ENCODE assay signal across 8 cellular contexts in the genomic region with DNA sequence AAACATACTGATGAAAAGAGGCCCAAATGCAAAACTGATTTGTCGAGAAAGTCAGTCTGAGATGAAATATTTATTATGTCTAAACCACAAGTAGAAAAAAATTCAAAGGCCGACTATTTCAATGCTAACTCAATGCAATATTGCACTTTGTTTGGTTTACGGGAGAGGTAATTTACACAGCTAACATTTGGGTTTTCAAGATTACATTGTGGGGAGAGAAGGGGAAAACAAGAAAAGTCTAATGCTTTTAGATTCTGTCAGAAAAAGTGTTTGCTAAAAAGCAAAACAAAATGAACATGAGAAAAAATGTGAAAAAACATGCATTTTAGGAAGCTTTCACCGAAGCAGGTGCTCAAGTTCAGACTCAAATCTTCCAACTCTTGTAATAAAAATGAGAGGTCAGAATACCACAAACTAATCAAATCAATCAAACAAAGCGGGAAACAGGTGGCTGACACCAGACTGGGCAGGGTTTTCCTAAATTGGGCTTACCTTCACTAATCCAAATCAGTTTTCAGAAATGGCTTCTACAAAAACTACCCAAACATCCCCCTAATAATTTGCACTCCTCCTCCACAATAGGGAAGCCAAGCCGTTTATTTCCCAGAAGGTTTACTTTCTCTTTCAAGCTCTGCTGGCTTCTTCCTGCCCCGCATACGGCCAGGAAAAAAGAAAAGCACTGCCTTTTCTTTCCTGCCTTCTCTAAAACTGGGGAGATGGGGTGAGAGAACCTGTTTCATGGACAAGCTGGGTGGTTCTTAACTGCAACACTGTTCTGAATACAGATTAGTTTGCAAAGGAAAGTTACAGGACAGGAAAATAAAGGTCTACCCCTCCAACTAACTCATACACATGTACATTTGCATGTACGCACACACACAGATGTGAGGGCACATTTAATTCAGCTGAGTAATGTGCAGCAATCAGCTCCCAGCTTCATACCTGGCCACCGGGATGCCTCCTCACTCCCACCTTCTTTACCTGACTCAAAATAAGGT. TPM values are rescaled to one million over a fixed set of nuclear protein-coding genes. Genes with fewer than 3 reads are reported as not detected.
DNase-seq lines count a peak whose midpoint lies in the region; ATAC-seq and TF ChIP-seq lines count a peak whose summit lies in the region.

No MANE protein-coding gene starts in this region.

- no peak for ATAC-seq in GM18517 (IDR thresholded peaks at IDR 0.05; ENCODE audit: unreplicated experiment)

- peak overlapping the region; percentile 94 for H3K4me2 ChIP-seq in DOHH2 (ENCODE audit: low read length)

- H4K20me1 ChIP-seq in DOHH2 (ENCODE audit: control insufficient read depth, insufficient read depth, low read depth, low read length) = no peaks in the 10 kb centered on the region

- no peaks in the 10 kb centered on the region for H3K9me2 ChIP-seq in DOHH2 (replicated peaks; ENCODE audit: control insufficient read depth, low read length)

- H3K79me2 ChIP-seq in DOHH2 (ENCODE audit: control insufficient read depth, low read length) = no peaks in the 10 kb centered on the region; the same call in 1 of the 2 replicates

- TF ChIP-seq CTCF in DOHH2 (IDR thresholded peaks at IDR 0.05; ENCODE audit: low read depth, low read length, poor library complexity, severe bottlenecking) = no peak

- H3K27me3 ChIP-seq in DOHH2 (ENCODE audit: control insufficient read depth, low read length) = peaks cover 14% of the 10 kb centered on the region
- no peaks in the 10 kb centered on the region for H3K27me3 ChIP-seq in mucosa of stomach (ENCODE audit: control insufficient read depth, insufficient read depth, low read length)

- H3F3A ChIP-seq in DOHH2 (ENCODE audit: control insufficient read depth, insufficient read depth) = peaks cover 6% of the 10 kb centered on the region; the same call in 1 of the 2 replicates

- no peaks in the 10 kb centered on the region for H3K9me3 ChIP-seq in DOHH2 (ENCODE audit: control insufficient read depth, insufficient read depth, low read length)
- no peaks in the 10 kb centered on the region for H3K9me3 ChIP-seq in mucosa of stomach (ENCODE audit: control insufficient read depth, low read length)

- H3K4me3 ChIP-seq in DOHH2 (ENCODE audit: low read length) = peak overlapping the region; percentile 70
- peak overlapping the region; percentile 38 for H3K4me3 ChIP-seq in mucosa of stomach (ENCODE audit: low read length)

- no peaks in the 10 kb centered on the region for H3K36me3 ChIP-seq in DOHH2 (ENCODE audit: control insufficient read depth, low read length)
- H3K36me3 ChIP-seq in mucosa of stomach (ENCODE audit: control insufficient read depth, insufficient read depth, low read length) = no peaks in the 10 kb centered on the region

- no peak overlapping the region for H3K27ac ChIP-seq in DOHH2 (ENCODE audit: low read depth, low read length)

- DNase-seq in NCI-H2227 treated with DMSO at 0.1 percent for 48 hours (lab: John Stamatoyannopoulos, UW) (peak; percentile 40), dermis microvascular lymphatic vessel endothelial cell (ENCODE audit: low read depth in 2 of 2) (peak; percentile 14 to 49), NCI-H1092 (lab: John Stamatoyannopoulos, UW) (no peak), NCI-H1436 (lab: John Stamatoyannopoulos, UW) (no peak), NOMO-1 treated with dmso at 0.1 percent for 144 hours (lab: John Stamatoyannopoulos, UW; ENCODE audit: unreplicated experiment) (no peak)

- H3K4me1 ChIP-seq in DOHH2 (ENCODE audit: control insufficient read depth, low read length) (peaks cover 29% of the 10 kb centered on the region), mucosa of stomach (ENCODE audit: control insufficient read depth, insufficient read depth, low read length) (peaks cover 32% of the 10 kb centered on the region)

- peak overlapping the region; percentile 66 for H3K9ac ChIP-seq in mucosa of stomach (ENCODE audit: low read length)

RNA-seq across cellular contexts. Expression of a gene that starts 9.3 kb away (rescaled TPM):
- 68.8 and 99.2 TPM in 2 replicates for total RNA-seq in dermis microvascular lymphatic vessel endothelial cell

RNA-seq across cellular contexts. Expression of a gene that starts 44.2 kb away (rescaled TPM):
- 362 and 404 TPM in 2 replicates for total RNA-seq in dermis microvascular lymphatic vessel endothelial cell

Comparison
In these comparisons a context has a peak if more than half of its experiments do, and no peak if none do; other contexts are left out.
1. DNase-seq: peak in NCI-H2227 treated with DMSO at 0.1 percent for 48 hours (single experiment) and dermis microvascular lymphatic vessel endothelial cell (2 of 2); none in NCI-H1092 (single experiment), NCI-H1436 (single experiment) and NOMO-1 treated with dmso at 0.1 percent for 144 hours (single experiment).